1 cellular context compared by ENCODE assay signal in the genomic region with DNA sequence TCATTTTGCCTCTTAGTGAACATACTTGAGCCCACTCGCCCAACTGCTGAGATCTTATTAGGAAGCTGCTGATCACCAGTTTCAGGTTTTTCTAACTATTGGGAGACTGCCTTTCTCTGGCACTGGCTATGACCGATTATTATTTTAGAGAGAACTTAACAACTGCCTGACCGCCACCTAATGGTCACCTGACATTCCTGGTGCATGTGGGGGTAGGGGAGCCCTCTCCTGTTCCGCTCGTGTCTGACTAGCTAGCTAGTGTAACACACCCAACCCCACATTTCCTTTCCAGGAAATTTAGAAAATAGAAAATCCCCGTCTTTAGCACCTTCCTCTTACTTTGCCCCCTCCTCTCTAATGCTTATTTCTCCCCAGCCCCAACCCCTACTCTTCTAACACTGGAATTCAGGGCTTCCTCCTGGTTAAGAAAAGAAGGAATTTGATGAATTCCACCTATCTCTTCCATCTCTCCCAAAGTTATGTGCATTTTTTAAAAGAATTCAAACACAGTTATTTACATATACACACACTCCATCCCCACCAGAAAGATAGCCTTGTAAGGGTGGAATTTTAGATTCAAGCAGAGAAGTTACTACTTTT.
TF ChIP-seq lines count a peak whose summit lies in the region.

No MANE protein-coding gene starts in this region.

TF ChIP-seq in IMR-90, 13 proteins besides CTCF, POLR2A, EP300 and RAD21:
- TF ChIP-seq SMC3 (IDR thresholded peaks at IDR 0.05; ENCODE audit: low read depth, low read length) (no peak), MXI1 (IDR thresholded peaks at IDR 0.05; ENCODE audit: borderline replicate concordance, low read depth, low read length) (no peak), MAZ (IDR thresholded peaks at IDR 0.05; ENCODE audit: borderline replicate concordance, low read depth, low read length) (no peak), NFE2L2 (IDR thresholded peaks at IDR 0.05; ENCODE audit: low read depth, low read length) (no peak), RCOR1 (IDR thresholded peaks at IDR 0.05; ENCODE audit: insufficient replicate concordance, low read length) (no peak), MAFK (IDR thresholded peaks at IDR 0.05; ENCODE audit: low read depth, low read length) (no peak), CEBPB (IDR thresholded peaks at IDR 0.05; ENCODE audit: low read depth, low read length) (no peak), RFX5 (IDR thresholded peaks at IDR 0.05; ENCODE audit: low read depth, low read length) (no peak), CHD1 (IDR thresholded peaks at IDR 0.05; ENCODE audit: low read depth, low read length) (no peak), FOS (IDR thresholded peaks at IDR 0.05; ENCODE audit: low read depth, low read length) (no peak), BHLHE40 (IDR thresholded peaks at IDR 0.05; ENCODE audit: low read depth, low read length) (no peak)
- TF ChIP-seq, protein P1, sequence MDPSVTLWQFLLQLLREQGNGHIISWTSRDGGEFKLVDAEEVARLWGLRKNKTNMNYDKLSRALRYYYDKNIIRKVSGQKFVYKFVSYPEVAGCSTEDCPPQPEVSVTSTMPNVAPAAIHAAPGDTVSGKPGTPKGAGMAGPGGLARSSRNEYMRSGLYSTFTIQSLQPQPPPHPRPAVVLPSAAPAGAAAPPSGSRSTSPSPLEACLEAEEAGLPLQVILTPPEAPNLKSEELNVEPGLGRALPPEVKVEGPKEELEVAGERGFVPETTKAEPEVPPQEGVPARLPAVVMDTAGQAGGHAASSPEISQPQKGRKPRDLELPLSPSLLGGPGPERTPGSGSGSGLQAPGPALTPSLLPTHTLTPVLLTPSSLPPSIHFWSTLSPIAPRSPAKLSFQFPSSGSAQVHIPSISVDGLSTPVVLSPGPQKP (IDR thresholded peaks at IDR 0.05; ENCODE audit: borderline replicate concordance, low read depth, low read length), result no peak
- TF ChIP-seq, protein P2, sequence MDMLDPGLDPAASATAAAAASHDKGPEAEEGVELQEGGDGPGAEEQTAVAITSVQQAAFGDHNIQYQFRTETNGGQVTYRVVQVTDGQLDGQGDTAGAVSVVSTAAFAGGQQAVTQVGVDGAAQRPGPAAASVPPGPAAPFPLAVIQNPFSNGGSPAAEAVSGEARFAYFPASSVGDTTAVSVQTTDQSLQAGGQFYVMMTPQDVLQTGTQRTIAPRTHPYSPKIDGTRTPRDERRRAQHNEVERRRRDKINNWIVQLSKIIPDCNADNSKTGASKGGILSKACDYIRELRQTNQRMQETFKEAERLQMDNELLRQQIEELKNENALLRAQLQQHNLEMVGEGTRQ (IDR thresholded peaks at IDR 0.05; ENCODE audit: low read depth, low read length), result no peak
